8 cellular contexts compared by ENCODE assay signal in the genomic region with DNA sequence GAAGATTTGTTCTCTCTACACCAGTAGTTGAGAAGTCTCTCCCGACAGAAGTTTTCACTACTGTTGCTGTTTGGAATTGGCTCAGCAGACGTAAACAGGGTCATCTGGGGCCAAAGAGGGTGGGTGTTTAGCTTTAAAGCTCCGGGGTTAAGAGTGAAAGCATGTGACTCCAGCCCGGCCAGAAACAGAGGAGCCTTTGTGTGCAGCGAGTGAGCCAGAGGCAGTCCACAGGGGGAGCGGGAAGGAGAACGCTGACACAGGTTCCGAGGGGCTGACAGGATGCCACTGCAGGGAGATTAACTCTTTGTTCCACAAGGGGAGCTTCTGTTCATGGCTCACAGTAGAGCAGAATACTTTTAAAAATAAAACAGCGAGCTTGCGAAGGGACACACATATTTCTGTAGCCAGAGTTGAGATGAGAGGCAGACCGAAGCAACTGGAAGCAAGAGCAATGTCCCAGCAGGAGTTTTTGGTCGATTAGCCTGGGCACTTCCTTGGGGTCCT. TPM values are rescaled to one million over a fixed set of nuclear protein-coding genes. Genes with fewer than 3 reads are reported as not detected.
DNase-seq lines count a peak whose midpoint lies in the region; ATAC-seq and TF ChIP-seq lines count a peak whose summit lies in the region.

No MANE protein-coding gene starts in this region.

- H3K27ac ChIP-seq in esophagus muscularis mucosa (replicated peaks in 1 of 4): peak overlapping the region; percentile 55 to 73 (median 71)
- H3K27ac ChIP-seq in tibial artery: peak overlapping the region; percentile 49 to 62

- no peak for TF ChIP-seq EP300 in esophagus muscularis mucosa (IDR thresholded peaks at IDR 0.05)

- CTCF ChIA-PET in activated naive CD4-positive, alpha-beta T cell treated with anti-CD3 and anti-CD28 coated beads for 36 hours (lab: Charles Lee): interaction anchor here (1.1 to 1.4 kb wide), 3 partner anchors 23 to 36 kb away, joined by 3 to 4 read pairs (median 4); no protein-coding TSS in a partner anchor

- H3K36me3 ChIP-seq in esophagus muscularis mucosa: no peaks in the 10 kb centered on the region
- H3K36me3 ChIP-seq in tibial artery: no peaks in the 10 kb centered on the region

- H3K4me3 ChIP-seq in esophagus muscularis mucosa (peak overlapping the region; percentile 40 to 49 (median 42)), mononuclear cell (ENCODE audit: low read length) (peak overlapping the region; percentile 24), tibial artery (peak overlapping the region; percentile 33 to 40)

- DNase-seq in activated naive CD4-positive, alpha-beta T cell treated with anti-CD3 and anti-CD28 coated beads for 36 hours: peak; percentile 40
- no peak for DNase-seq in activated naive CD4-positive, alpha-beta T cell (lab: John Stamatoyannopoulos, UW)
- DNase-seq in esophagus muscularis mucosa (ENCODE audit: extremely low spot score) (no peak), tibial artery (peak; percentile 76 to 82), NK-92 (lab: John Stamatoyannopoulos, UW; ENCODE audit: unreplicated experiment) (no peak), DMS153 treated with DMSO at 0.1 percent for 48 hours (lab: John Stamatoyannopoulos, UW; ENCODE audit: unreplicated experiment) (no peak)

- peak overlapping the region; percentile 47 for H3K4me3 Mint-ChIP-seq in activated naive CD4-positive, alpha-beta T cell treated with anti-CD3 and anti-CD28 coated beads for 36 hours

- no peak overlapping the region for H3K27ac Mint-ChIP-seq in activated naive CD4-positive, alpha-beta T cell treated with anti-CD3 and anti-CD28 coated beads for 36 hours

- intact Hi-C loops in activated naive CD4-positive, alpha-beta T cell treated with anti-CD3 and anti-CD28 coated beads for 36 hours (cut with micrococcal nuclease): loop anchor here (2.0 kb wide), 1 partner anchor 15 kb away; no protein-coding TSS in a partner anchor
- intact Hi-C loops in esophagus muscularis mucosa (cut with DNase I) (no loop called here), tibial artery (cut with DNase I; ENCODE audit: low total_unique reads) (no loop called here)

- ATAC-seq in SK-N-SH treated with all-trans-retinoic acid at 6 μM for 48 hours: peak; percentile 95

- H3K27me3 ChIP-seq in esophagus muscularis mucosa: no peaks in the 10 kb centered on the region
- no peaks in the 10 kb centered on the region for H3K27me3 ChIP-seq in mononuclear cell (ENCODE audit: insufficient read depth, low read length)
- H3K27me3 ChIP-seq in tibial artery: no peaks in the 10 kb centered on the region

- H3K4me1 ChIP-seq in esophagus muscularis mucosa: peaks cover 28 to 34% (median 30%) of the 10 kb centered on the region in 4 donors
- peaks cover 26% of the 10 kb centered on the region for H3K4me1 ChIP-seq in mononuclear cell (ENCODE audit: insufficient read depth, low read length)
- H3K4me1 ChIP-seq in tibial artery: peaks cover 0 to 32% (median 19%) of the 10 kb centered on the region in 4 donors

- peaks cover 35% of the 10 kb centered on the region for H3K27me3 Mint-ChIP-seq in activated naive CD4-positive, alpha-beta T cell treated with anti-CD3 and anti-CD28 coated beads for 36 hours (ENCODE audit: low read depth)

- H3K9me3 ChIP-seq in esophagus muscularis mucosa (no peaks in the 10 kb centered on the region), mononuclear cell (ENCODE audit: low read depth, low read length) (no peaks in the 10 kb centered on the region), tibial artery (no peaks in the 10 kb centered on the region)

- no peaks in the 10 kb centered on the region for H3K36me3 Mint-ChIP-seq in activated naive CD4-positive, alpha-beta T cell treated with anti-CD3 and anti-CD28 coated beads for 36 hours (ENCODE audit: low read depth)

- no peaks in the 10 kb centered on the region for H3K9me3 Mint-ChIP-seq in activated naive CD4-positive, alpha-beta T cell treated with anti-CD3 and anti-CD28 coated beads for 36 hours

- peak in 1 of 3 experiments; percentile 7 for TF ChIP-seq CTCF in esophagus muscularis mucosa (IDR thresholded peaks at IDR 0.05)
- no peak for TF ChIP-seq CTCF in tibial artery (IDR thresholded peaks at IDR 0.05)

- peaks cover 29% of the 10 kb centered on the region for H3K4me1 Mint-ChIP-seq in activated naive CD4-positive, alpha-beta T cell treated with anti-CD3 and anti-CD28 coated beads for 36 hours (ENCODE audit: low read depth)

- TF ChIP-seq POLR2A in esophagus muscularis mucosa (IDR thresholded peaks at IDR 0.05; ENCODE audit: low read depth): no peak

- WGBS in esophagus muscularis mucosa: 3% methylated on average over 12 of the region's 12 CpGs

TF ChIP-seq in SK-N-SH treated with all-trans-retinoic acid at 6 μM for 48 hours, 23 proteins besides CTCF, POLR2A, EP300 and RAD21:
- TF ChIP-seq ESRRG (CRISPR knock-in tag; IDR thresholded peaks at IDR 0.05): no peak
- TF ChIP-seq, protein P1, sequence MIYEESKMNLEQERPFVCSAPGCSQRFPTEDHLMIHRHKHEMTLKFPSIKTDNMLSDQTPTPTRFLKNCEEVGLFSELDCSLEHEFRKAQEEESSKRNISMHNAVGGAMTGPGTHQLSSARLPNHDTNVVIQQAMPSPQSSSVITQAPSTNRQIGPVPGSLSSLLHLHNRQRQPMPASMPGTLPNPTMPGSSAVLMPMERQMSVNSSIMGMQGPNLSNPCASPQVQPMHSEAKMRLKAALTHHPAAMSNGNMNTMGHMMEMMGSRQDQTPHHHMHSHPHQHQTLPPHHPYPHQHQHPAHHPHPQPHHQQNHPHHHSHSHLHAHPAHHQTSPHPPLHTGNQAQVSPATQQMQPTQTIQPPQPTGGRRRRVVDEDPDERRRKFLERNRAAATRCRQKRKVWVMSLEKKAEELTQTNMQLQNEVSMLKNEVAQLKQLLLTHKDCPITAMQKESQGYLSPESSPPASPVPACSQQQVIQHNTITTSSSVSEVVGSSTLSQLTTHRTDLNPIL (CRISPR knock-in tag; IDR thresholded peaks at IDR 0.05; ENCODE audit: low read depth): no peak
- TF ChIP-seq ISL1 (CRISPR knock-in tag; IDR thresholded peaks at IDR 0.05): no peak
- peak; percentile 37; the same call in 1 of the 2 replicates for TF ChIP-seq ZFP3 (CRISPR knock-in tag; IDR thresholded peaks at IDR 0.05)
- TF ChIP-seq GLIS3 (CRISPR knock-in tag; IDR thresholded peaks at IDR 0.05): no peak

RNA-seq across cellular contexts. Expression of gene BMF, which starts 26.9 kb away (rescaled TPM):
- total RNA-seq in activated naive CD4-positive, alpha-beta T cell treated with anti-CD3 and anti-CD28 coated beads for 36 hours: 10 to 100 TPM in 1 of 2 experiments, 1 to 10 TPM in 1; 9.4 to 10.3 TPM
- total RNA-seq in esophagus muscularis mucosa: 1 to 10 TPM; 4.6 to 8.3 (median 6.3) TPM
- 31.6 TPM for total RNA-seq in mononuclear cell

RNA-seq across cellular contexts. Expression of gene SRP14, which starts 42.8 kb away (rescaled TPM):
- total RNA-seq in activated naive CD4-positive, alpha-beta T cell treated with anti-CD3 and anti-CD28 coated beads for 36 hours: 100 to 1,000 TPM; 185 to 198 TPM
- total RNA-seq in esophagus muscularis mucosa (100 to 1,000 TPM; 262 to 412 (median 301) TPM), mononuclear cell (97.1 TPM)

Comparison
In these comparisons a context has a peak if more than half of its experiments do, and no peak if none do; other contexts are left out.
1. DNase-seq: peak in activated naive CD4-positive, alpha-beta T cell treated with anti-CD3 and anti-CD28 coated beads for 36 hours (single experiment) and tibial artery (2 of 2); none in activated naive CD4-positive, alpha-beta T cell (0 of 4), esophagus muscularis mucosa (single experiment), NK-92 (single experiment) and DMS153 treated with DMSO at 0.1 percent for 48 hours (single experiment).
2. Peak in every context shown above with its lines, with median percentiles within 50 percentile points of each other: H3K4me3 ChIP-seq.